Comparison of ENCODE assay signal across 8 cellular contexts in genomic region chr7:101602484-101603241, GRCh38. TPM values are rescaled to one million over a fixed set of nuclear protein-coding genes. Genes with fewer than 3 reads are reported as not detected.
A peak's percentile ranks its signal among the peaks of the same experiment; 100 is the strongest.
DNase-seq lines count a peak whose midpoint lies in the region; ATAC-seq and TF ChIP-seq lines count a peak whose summit lies in the region.

No MANE protein-coding gene starts in this region.

- no peaks in the 10 kb centered on the region for H3K4me1 Mint-ChIP-seq in activated T-cell treated with anti-CD3 and anti-CD28 coated beads, Interleukin-2, amount 50 U/mL, for 72 hours (ENCODE audit: low read depth)

- no peak overlapping the region for H3K27ac Mint-ChIP-seq in activated T-cell treated with anti-CD3 and anti-CD28 coated beads, Interleukin-2, amount 50 U/mL, for 72 hours

- H2AFZ ChIP-seq in DND-41 (ENCODE audit: low read depth, low read length), result 0 out of 2 replicates have a peak overlapping the region, but pooled peaks have one; percentile 54

- H4K20me1 ChIP-seq in DND-41 (ENCODE audit: insufficient read depth, low read length), result no peaks in the 10 kb centered on the region; the same call in 1 of the 2 replicates

- no peak overlapping the region for H3K4me3 ChIP-seq in DND-41 (ENCODE audit: low read depth in 1 of 2, low read length in 2 of 2)
- no peak overlapping the region for H3K4me3 ChIP-seq in HUES6 (ENCODE audit: low read depth, low read length)
- H3K4me3 ChIP-seq in Peyer's patch, result no peak overlapping the region
- H3K4me3 ChIP-seq in fibroblast of pulmonary artery (replicated peaks; ENCODE audit: low read depth, low read length), result no peak overlapping the region
- H3K4me3 ChIP-seq in neutrophil (ENCODE audit: low read depth in 1 of 2, low read length in 1 of 2), result no peak overlapping the region

- H3K9ac ChIP-seq in DND-41 (ENCODE audit: low read depth, low read length) (no peak overlapping the region), HUES6 (ENCODE audit: low read length) (peak overlapping the region; percentile 43)

- H3K79me2 ChIP-seq in DND-41 (ENCODE audit: insufficient read depth, low read length), result no peaks in the 10 kb centered on the region

- peak overlapping the region; percentile 46 for H3K4me2 ChIP-seq in DND-41 (ENCODE audit: insufficient read depth, low read length)

- no peak overlapping the region for H3K4me3 Mint-ChIP-seq in activated T-cell treated with anti-CD3 and anti-CD28 coated beads, Interleukin-2, amount 50 U/mL, for 72 hours

- no peaks in the 10 kb centered on the region for H3K36me3 Mint-ChIP-seq in activated T-cell treated with anti-CD3 and anti-CD28 coated beads, Interleukin-2, amount 50 U/mL, for 72 hours (ENCODE audit: insufficient read depth in 2 of 2)

- DNase-seq in DND-41 (peak; percentile 82), Peyer's patch (peak; percentile 43 to 85 (median 82)), fibroblast of pulmonary artery (ENCODE audit: low read depth) (peak; percentile 78), stromal cell of bone marrow (ENCODE audit: low read depth) (peak; percentile 45), mesenteric fat pad (ENCODE audit: low spot score) (no peak)
- DNase-seq in activated T-cell treated with anti-CD3 and anti-CD28 coated beads, Interleukin-2, amount 50 U/mL, for 72 hours, result peak; percentile 77

- TF ChIP-seq POLR2A in Peyer's patch (IDR thresholded peaks at IDR 0.05), result no peak

- no peaks in the 10 kb centered on the region for H3K27me3 ChIP-seq in DND-41 (ENCODE audit: insufficient read depth, low read length, poor library complexity)
- no peaks in the 10 kb centered on the region for H3K27me3 ChIP-seq in HUES6 (ENCODE audit: control insufficient read depth, insufficient read depth, low read length)
- H3K27me3 ChIP-seq in Peyer's patch, result no peaks in the 10 kb centered on the region
- H3K27me3 ChIP-seq in neutrophil, result no peaks in the 10 kb centered on the region

- H3K9me3 Mint-ChIP-seq in activated T-cell treated with anti-CD3 and anti-CD28 coated beads, Interleukin-2, amount 50 U/mL, for 72 hours, result no peaks in the 10 kb centered on the region

- ATAC-seq in DND-41 (ENCODE audit: insufficient read depth, low read depth), result peak; percentile 99
- peak; percentile 89 to 91 for ATAC-seq in activated T-cell treated with anti-CD3 and anti-CD28 coated beads, Interleukin-2, amount 50 U/mL, for 72 hours (replicated peaks in 1 of 2)

- H3K27ac ChIP-seq in DND-41 (ENCODE audit: low read length) (no peak overlapping the region), HUES6 (ENCODE audit: low read depth, low read length) (peak overlapping the region; percentile 13; the same call in 1 of the 2 replicates), Peyer's patch (no peak overlapping the region), neutrophil (no peak overlapping the region)

- TF ChIP-seq CTCF in DND-41 (IDR thresholded peaks at IDR 0.05; ENCODE audit: borderline replicate concordance, extremely low read depth, low read length, poor library complexity, severe bottlenecking) (peak; percentile 95), Peyer's patch (IDR thresholded peaks at IDR 0.05) (peak in 5 of 6 experiments; percentile 39 to 84 (median 81)), fibroblast of pulmonary artery (IDR thresholded peaks at IDR 0.05; ENCODE audit: low read length, missing control alignments) (peak; percentile 88), neutrophil (IDR thresholded peaks at IDR 0.05) (peak; percentile 65)

- H3K4me1 ChIP-seq in DND-41 (ENCODE audit: insufficient read depth, low read length) (peaks cover 3% of the 10 kb centered on the region), HUES6 (ENCODE audit: control insufficient read depth, insufficient read depth, low read length) (peaks cover 21% of the 10 kb centered on the region), Peyer's patch (no peaks in the 10 kb centered on the region), neutrophil (ENCODE audit: control insufficient read depth in 1 of 2, insufficient read depth in 1 of 2, low read depth in 1 of 2, low read length in 1 of 2) (no peaks in the 10 kb centered on the region)

- H3K9me3 ChIP-seq in DND-41 (ENCODE audit: insufficient read depth, low read length, severe bottlenecking) (no peaks in the 10 kb centered on the region), HUES6 (ENCODE audit: control insufficient read depth, insufficient read depth, low read depth, low read length) (no peaks in the 10 kb centered on the region), Peyer's patch (no peaks in the 10 kb centered on the region), neutrophil (no peaks in the 10 kb centered on the region)

- H3K36me3 ChIP-seq in DND-41 (ENCODE audit: insufficient read depth, low read length) (no peaks in the 10 kb centered on the region), HUES6 (ENCODE audit: control insufficient read depth, insufficient read depth, low read length) (no peaks in the 10 kb centered on the region), Peyer's patch (no peaks in the 10 kb centered on the region), neutrophil (no peaks in the 10 kb centered on the region)

- H3K27me3 Mint-ChIP-seq in activated T-cell treated with anti-CD3 and anti-CD28 coated beads, Interleukin-2, amount 50 U/mL, for 72 hours (ENCODE audit: low read depth), result no peaks in the 10 kb centered on the region

RNA-seq across cellular contexts. Expression of gene MYL10, which starts 26.4 kb away (rescaled TPM):
- total RNA-seq in Peyer's patch, result not detected
- total RNA-seq in activated T-cell treated with anti-CD3 and anti-CD28 coated beads, Interleukin-2, amount 50 U/mL, for 72 hours, result not detected
- not detected for total RNA-seq in mesenteric fat pad
